11 cellular contexts compared by ENCODE assay signal in the genomic region with DNA sequence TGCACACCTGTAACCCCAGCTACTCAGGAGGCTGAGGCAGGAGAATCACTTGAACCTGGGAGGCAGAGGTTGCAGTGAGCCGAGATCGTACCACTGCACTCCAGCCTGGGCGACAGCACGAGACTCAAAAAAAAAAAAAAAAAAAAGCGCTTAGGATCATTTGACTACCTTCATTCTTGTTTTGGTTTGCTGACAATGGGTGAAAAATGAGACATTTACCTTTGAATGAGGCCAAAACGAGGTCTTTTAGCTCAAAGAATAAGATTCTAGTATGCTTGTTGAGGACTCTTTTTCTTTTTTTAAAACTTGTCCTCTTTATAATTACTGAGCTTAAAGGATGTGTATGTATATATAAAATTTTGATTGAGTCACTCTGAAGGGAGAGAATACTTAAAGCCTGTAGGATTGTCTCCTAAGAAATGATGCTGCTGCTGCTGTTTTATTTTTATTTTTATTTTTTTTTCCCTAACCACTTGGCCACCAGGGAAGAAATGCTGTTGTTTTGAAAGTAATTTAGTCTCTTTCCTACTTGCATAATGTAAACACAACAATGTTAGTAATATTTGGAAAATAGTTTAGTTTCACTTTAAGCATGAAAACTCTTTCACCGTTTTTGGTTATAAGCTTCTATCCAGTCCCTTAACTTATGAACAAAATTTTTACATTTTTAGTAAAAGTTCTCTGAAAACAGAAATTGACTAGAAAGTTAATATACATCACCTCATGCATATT. TPM values are rescaled to one million over a fixed set of nuclear protein-coding genes. Genes with fewer than 3 reads are reported as not detected.
A peak's percentile ranks its signal among the peaks of the same experiment; 100 is the strongest.
DNase-seq lines count a peak whose midpoint lies in the region; ATAC-seq and TF ChIP-seq lines count a peak whose summit lies in the region.
"Had no signal": no experiment of that assay in that cellular context is flagged by ENCODE, and none has a peak within 500 bp of the region (broad histone marks: within the 10 kb centered on the region; RNA-seq: fewer than 3 reads in every experiment).

No MANE protein-coding gene starts in this region.

- H3K4me3 ChIP-seq in GM23248 (peak overlapping the region; percentile 28), MG63 (peak overlapping the region; percentile 16), sigmoid colon (no peak overlapping the region), lower lobe of right lung (no peak overlapping the region), ascending aorta (no peak overlapping the region)
- no peak overlapping the region for H3K4me3 ChIP-seq in naive thymus-derived CD4-positive, alpha-beta T cell (ENCODE audit: low read length)
- H3K4me3 ChIP-seq: thyroid gland had no signal

- H3K27ac ChIP-seq in GM23248: no peak overlapping the region
- no peak overlapping the region for H3K27ac ChIP-seq in naive thymus-derived CD4-positive, alpha-beta T cell (ENCODE audit: low read depth, low read length)
- no peak overlapping the region for H3K27ac ChIP-seq in sigmoid colon
- H3K27ac ChIP-seq in lower lobe of right lung: no peak overlapping the region
- no peak overlapping the region for H3K27ac ChIP-seq in ascending aorta
- H3K27ac ChIP-seq: thyroid gland had no signal

- H3K9me3 Mint-ChIP-seq in naive thymus-derived CD4-positive, alpha-beta T cell: peaks cover 0 to 2% (median 0%) of the 10 kb centered on the region in 11 donors

- no peak overlapping the region for H2AFZ ChIP-seq in GM23248

- TF ChIP-seq EP300 in sigmoid colon (IDR thresholded peaks at IDR 0.05): no peak

- CTCF ChIA-PET in naive thymus-derived CD4-positive, alpha-beta T cell (lab: Charles Lee): interaction anchor here (0.6 to 2.0 kb wide), 4 partner anchors 8 to 1266 kb away, joined by 3 to 7 read pairs (median 4); partner anchors contain the start of gene UBR2

- H3K9ac ChIP-seq in GM23248: peak overlapping the region; percentile 19

- DNase-seq in GM23248: peak; percentile 20
- no peak for DNase-seq in MG63
- no peak for DNase-seq in naive thymus-derived CD4-positive, alpha-beta T cell
- no peak for DNase-seq in sigmoid colon
- no peak for DNase-seq in lower lobe of right lung
- DNase-seq in NCI-H345 treated with DMSO at 0.1 percent for 48 hours (lab: John Stamatoyannopoulos, UW; ENCODE audit: unreplicated experiment): no peak
- no peak for DNase-seq in ascending aorta (ENCODE audit: low spot score in 2 of 2)
- DNase-seq: activated CD4-positive, CD25-positive, alpha-beta regulatory T cell treated with anti-CD3 and anti-CD28 coated beads, Interleukin-2, amount 50 U/mL, for 72 hours; NK-92 treated with Interleukin-12 subunit alpha and Interleukin-12 subunit beta, amount 100 ng/mL, for 24 hours had no signal

- no peak for TF ChIP-seq CTCF in sigmoid colon (IDR thresholded peaks at IDR 0.05)
- no peak for TF ChIP-seq CTCF in lower lobe of right lung (IDR thresholded peaks at IDR 0.05)
- TF ChIP-seq CTCF in ascending aorta (IDR thresholded peaks at IDR 0.05): no peak

- H4K20me1 ChIP-seq in GM23248 (ENCODE audit: insufficient read depth): peaks cover 6% of the 10 kb centered on the region

- ATAC-seq in GM18858 (IDR thresholded peaks at IDR 0.05; ENCODE audit: unreplicated experiment): peak; percentile 10
- no peak for ATAC-seq in naive thymus-derived CD4-positive, alpha-beta T cell
- ATAC-seq in lower lobe of right lung: no peak

- H3K4me3 Mint-ChIP-seq in naive thymus-derived CD4-positive, alpha-beta T cell: peak overlapping the region; percentile 29 to 74 (median 59)

- peak overlapping the region in 8 of 9 donors; percentile 21 to 88 (median 53) for H3K27ac Mint-ChIP-seq in naive thymus-derived CD4-positive, alpha-beta T cell

- no peaks in the 10 kb centered on the region for H3K9me2 ChIP-seq in GM23248 (ENCODE audit: insufficient read depth)

- H3K4me2 ChIP-seq in GM23248 (ENCODE audit: unreplicated experiment): peak overlapping the region; percentile 59

- no peaks in the 10 kb centered on the region for H3K27me3 Mint-ChIP-seq in naive thymus-derived CD4-positive, alpha-beta T cell

- TF ChIP-seq POLR2A in sigmoid colon (IDR thresholded peaks at IDR 0.05): no peak

- POLR2A ChIA-PET in naive thymus-derived CD4-positive, alpha-beta T cell (lab: Charles Lee): interaction anchor here (0.6 to 1.3 kb wide), 4 partner anchors 8 to 137 kb away, joined by 3 to 6 read pairs (median 6); partner anchors contain the start of gene UBR2

- H3K79me2 ChIP-seq in GM23248 (ENCODE audit: insufficient read depth): peaks cover 95% of the 10 kb centered on the region

- H3K9me3 ChIP-seq in GM23248 (ENCODE audit: low read depth) (no peaks in the 10 kb centered on the region), MG63 (no peaks in the 10 kb centered on the region), sigmoid colon (no peaks in the 10 kb centered on the region), lower lobe of right lung (no peaks in the 10 kb centered on the region), ascending aorta (no peaks in the 10 kb centered on the region)
- H3K9me3 ChIP-seq in naive thymus-derived CD4-positive, alpha-beta T cell (ENCODE audit: control insufficient read depth in 2 of 3, low read length in 3 of 3): no peaks in the 10 kb centered on the region
- H3K9me3 ChIP-seq: thyroid gland had no signal

- intact Hi-C loops in naive thymus-derived CD4-positive, alpha-beta T cell (cut with micrococcal nuclease): loop anchor here in 1 of 2 donors (1.0 kb wide), 1 partner anchor 7 kb away; the partner anchor contains the start of gene UBR2
- intact Hi-C loops in sigmoid colon (cut with DNase I): no loop called here
- intact Hi-C loops in lower lobe of right lung (cut with DNase I): no loop called here
- intact Hi-C loops in ascending aorta (cut with DNase I): no loop called here

- peaks cover 6% of the 10 kb centered on the region for H3K36me3 ChIP-seq in GM23248 (ENCODE audit: low read depth)
- H3K36me3 ChIP-seq in MG63: peaks cover 11% of the 10 kb centered on the region
- peaks cover 0 to 24% (median 5%) of the 10 kb centered on the region in 3 experiments for H3K36me3 ChIP-seq in naive thymus-derived CD4-positive, alpha-beta T cell (ENCODE audit: control insufficient read depth in 2 of 3, insufficient read depth in 3 of 3, low read length in 3 of 3)
- H3K36me3 ChIP-seq in sigmoid colon: peaks cover 0 to 24% (median 0%) of the 10 kb centered on the region in 4 donors
- peaks cover 28% of the 10 kb centered on the region for H3K36me3 ChIP-seq in lower lobe of right lung
- H3K36me3 ChIP-seq in ascending aorta: peaks cover 4 to 12% of the 10 kb centered on the region in 2 donors
- H3K36me3 ChIP-seq: thyroid gland had no signal

- in situ Hi-C loops in GM23248 (cut with MboI): no loop called here

- H3K4me1 Mint-ChIP-seq in naive thymus-derived CD4-positive, alpha-beta T cell: peaks cover 27 to 77% (median 60%) of the 10 kb centered on the region in 7 donors

- WGBS in GM23248 (ENCODE audit: low coverage in 1 of 2, low lambda C conversion rate in 2 of 2, missing lambda C conversion rate in 2 of 2), 2 experiments: 55 to 60% methylated on average over 7 of the region's 7 CpGs
- whole genome bisulfite sequencing in sigmoid colon, 2 donors: 73 to 81% methylated on average over 7 of the region's 7 CpGs

- no peaks in the 10 kb centered on the region for H3K27me3 ChIP-seq in GM23248 (replicated peaks; ENCODE audit: insufficient read depth)
- H3K27me3 ChIP-seq in MG63: no peaks in the 10 kb centered on the region
- H3K27me3 ChIP-seq in naive thymus-derived CD4-positive, alpha-beta T cell (ENCODE audit: control insufficient read depth in 2 of 2, insufficient read depth in 2 of 2, low read length in 2 of 2): peaks cover 0 to 3% of the 10 kb centered on the region in 2 donors
- H3K27me3 ChIP-seq in sigmoid colon: no peaks in the 10 kb centered on the region
- no peaks in the 10 kb centered on the region for H3K27me3 ChIP-seq in lower lobe of right lung (ENCODE audit: low read depth)
- no peaks in the 10 kb centered on the region for H3K27me3 ChIP-seq in ascending aorta
- H3K27me3 ChIP-seq: thyroid gland had no signal

- H3K4me1 ChIP-seq in GM23248 (ENCODE audit: insufficient read depth) (peaks cover 13% of the 10 kb centered on the region), sigmoid colon (peaks cover 0 to 48% (median 42%) of the 10 kb centered on the region in 4 donors), lower lobe of right lung (peaks cover 49% of the 10 kb centered on the region), ascending aorta (peaks cover 0 to 10% of the 10 kb centered on the region in 2 donors)
- H3K4me1 ChIP-seq in naive thymus-derived CD4-positive, alpha-beta T cell (ENCODE audit: control insufficient read depth in 2 of 2, insufficient read depth in 2 of 2, low read length in 2 of 2): peaks cover 24 to 26% of the 10 kb centered on the region in 2 donors

- peaks cover 12% of the 10 kb centered on the region for H3F3A ChIP-seq in GM23248 (ENCODE audit: insufficient read depth)

- peaks cover 7 to 28% (median 14%) of the 10 kb centered on the region in 5 donors for H3K36me3 Mint-ChIP-seq in naive thymus-derived CD4-positive, alpha-beta T cell

RNA-seq across cellular contexts. Expression of gene UBR2, which starts 7.9 kb away (rescaled TPM):
- total RNA-seq in GM23248 (2014; rRNA removed; shearing (Covaris generic)): 23.3 and 24.8 TPM in 2 replicates
- polyA plus RNA-seq in GM23248 (2016; fragmentation: Nextera tagmentation; extraction: Ambion mirVana): 8.0 and 8.5 TPM in 2 replicates
- 8.8 and 13.9 TPM in 2 replicates for total RNA-seq in MG63 (2014; rRNA removed; shearing (Covaris generic); ENCODE audit: low replicate concordance)
- 10 to 100 TPM; 35.6 to 45.5 (median 38.9) TPM for total RNA-seq in naive thymus-derived CD4-positive, alpha-beta T cell
- 10 to 100 TPM; 10.1 to 12.3 TPM for polyA plus RNA-seq in naive thymus-derived CD4-positive, alpha-beta T cell
- total RNA-seq in sigmoid colon: 10 to 100 TPM; 30.4 to 34.3 (median 32.3) TPM
- 10 to 100 TPM in 1 of 3 donors, 1 to 10 TPM in 2; 6.6 to 12.9 (median 9.0) TPM for polyA plus RNA-seq in sigmoid colon
- 39.6 TPM for total RNA-seq in lower lobe of right lung
- 17.8 TPM for total RNA-seq in ascending aorta

Comparison
In these comparisons a context has a peak if more than half of its experiments do, and no peak if none do; other contexts are left out.
1. H3K4me3 ChIP-seq: peak in GM23248 (single experiment) and MG63 (single experiment); none in naive thymus-derived CD4-positive, alpha-beta T cell (single experiment), sigmoid colon (0 of 4), lower lobe of right lung (single experiment) and ascending aorta (0 of 2).